In the genomic region with DNA sequence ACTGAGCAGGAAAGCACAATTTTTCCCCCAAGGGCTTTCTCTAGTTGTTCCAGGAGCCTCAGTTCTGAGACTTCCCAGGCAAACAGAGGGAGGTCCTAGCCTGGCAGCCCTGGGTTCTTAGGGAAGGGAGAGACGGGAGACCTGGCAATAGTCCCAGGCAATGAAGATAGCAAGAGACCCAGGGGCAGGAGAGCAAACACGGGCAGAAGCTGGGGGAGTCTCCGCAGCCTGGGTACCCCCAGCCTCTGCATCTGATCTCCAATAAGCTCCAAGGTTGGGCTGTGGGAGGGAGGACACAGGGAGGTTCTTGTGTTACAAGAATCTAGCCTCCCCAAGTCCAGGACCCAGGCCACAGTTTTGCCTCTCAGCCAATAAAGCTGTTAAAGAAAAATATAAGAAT, we compare ENCODE assay signal across 20 cellular contexts. TPM values are rescaled to one million over a fixed set of nuclear protein-coding genes. Genes with fewer than 3 reads are reported as not detected.
DNase-seq lines count a peak whose midpoint lies in the region; ATAC-seq and TF ChIP-seq lines count a peak whose summit lies in the region.
"Had no signal": no experiment of that assay in that cellular context is flagged by ENCODE, and none has a peak within 500 bp of the region (broad histone marks: within the 10 kb centered on the region; RNA-seq: fewer than 3 reads in every experiment).

No MANE protein-coding gene starts in this region.

- peaks cover 6% of the 10 kb centered on the region for H3K79me1 ChIP-seq in neuronal stem cell (ENCODE audit: low read depth, low read length)

- H4K91ac ChIP-seq in neuronal stem cell (ENCODE audit: low read depth, low read length, poor library complexity): no peak overlapping the region

- TF ChIP-seq CTCF in GM23338 (conservative IDR thresholded peaks at IDR 0.05; ENCODE audit: low read depth in 2 of 2): no peak
- no peak for TF ChIP-seq CTCF in right lobe of liver (IDR thresholded peaks at IDR 0.05)

- no peak overlapping the region for H3K27ac Mint-ChIP-seq in GM23338
- H3K27ac Mint-ChIP-seq in naive thymus-derived CD8-positive, alpha-beta T cell: no peak overlapping the region
- H3K27ac Mint-ChIP-seq: CD4-positive, CD25-positive, alpha-beta regulatory T cell; T-cell had no signal

- H3K18ac ChIP-seq in neuronal stem cell (ENCODE audit: low read length): peak overlapping the region; percentile 84

- H3K27me3 ChIP-seq in GM23338 (ENCODE audit: insufficient read depth) (peaks cover 55% of the 10 kb centered on the region), neuronal stem cell (ENCODE audit: control insufficient read depth in 3 of 3, insufficient read depth in 3 of 3, low read depth in 1 of 3, low read length in 3 of 3) (peaks cover 0 to 76% (median 0%) of the 10 kb centered on the region in 3 experiments), right lobe of liver (peaks cover 3 to 35% of the 10 kb centered on the region in 2 donors)

- no peak for TF ChIP-seq POLR2A in right lobe of liver (IDR thresholded peaks at IDR 0.05)

- peak overlapping the region; percentile 14 for H2BK120ac ChIP-seq in neuronal stem cell (ENCODE audit: low read depth, low read length)

- POLR2A ChIA-PET in naive thymus-derived CD8-positive, alpha-beta T cell (lab: Charles Lee): no interaction called here

- H3K9ac ChIP-seq in neuronal stem cell (ENCODE audit: low read depth, low read length, poor library complexity): peak overlapping the region; percentile 71
- H3K9ac ChIP-seq: GM23248 had no signal

- DNase-seq in GM23338 (ENCODE audit: low spot score): no peak
- peak; percentile 60 for DNase-seq in NCI-H226
- peak; percentile 51 for DNase-seq in islet precursor cell
- no peak for DNase-seq in neuronal stem cell (ENCODE audit: low spot score)
- DNase-seq in naive thymus-derived CD8-positive, alpha-beta T cell: no peak
- no peak for DNase-seq in SHP77 (lab: John Stamatoyannopoulos, UW)
- no peak for DNase-seq in right lobe of liver
- DNase-seq: CD4-positive, CD25-positive, alpha-beta regulatory T cell; GM23248; MG63; NCI-H1436; NCI-H187 treated with DMSO at 0.1 percent for 48 hours; NCI-H510A; NCI-H748 treated with DMSO at 0.1 percent for 48 hours; Peyer's patch; SJCRH30; T-cell had no signal

- no peaks in the 10 kb centered on the region for H3K9me3 ChIP-seq in neuronal stem cell (replicated peaks in 1 of 2; ENCODE audit: control insufficient read depth in 2 of 2, insufficient read depth in 1 of 2, low read depth in 1 of 2, low read length in 2 of 2)
- H3K9me3 ChIP-seq in right lobe of liver: no peaks in the 10 kb centered on the region
- H3K9me3 ChIP-seq: MG63, Peyer's patch, SJCRH30 had no signal

- H2BK12ac ChIP-seq in neuronal stem cell (ENCODE audit: low read length): no peak overlapping the region

- H3K27ac ChIP-seq in GM23338 (ENCODE audit: low read depth) (no peak overlapping the region), neuronal stem cell (replicated peaks; ENCODE audit: low read length) (peak overlapping the region; percentile 99), right lobe of liver (no peak overlapping the region)
- H3K27ac ChIP-seq: GM23248, Peyer's patch, SJCRH30 had no signal

- H2AK5ac ChIP-seq in neuronal stem cell (ENCODE audit: low read depth, low read length): peak overlapping the region; percentile 59

- intact Hi-C loops in right lobe of liver (cut with DNase I): no loop called here

- H2BK15ac ChIP-seq in neuronal stem cell (ENCODE audit: low read length): no peak overlapping the region

- no peaks in the 10 kb centered on the region for H3K9me2 ChIP-seq in GM23338 (ENCODE audit: insufficient read depth)

- peaks cover 21% of the 10 kb centered on the region for H3K27me3 Mint-ChIP-seq in GM23338 (ENCODE audit: insufficient read depth, low read depth, poor library complexity)
- H3K27me3 Mint-ChIP-seq in naive thymus-derived CD8-positive, alpha-beta T cell: peaks cover 32 to 78% (median 56%) of the 10 kb centered on the region in 5 donors

- no peak overlapping the region for H3K4me3 ChIP-seq in GM23338
- no peak overlapping the region for H3K4me3 ChIP-seq in neuronal stem cell (ENCODE audit: low read length in 2 of 2)
- H3K4me3 ChIP-seq in right lobe of liver: no peak overlapping the region
- H3K4me3 ChIP-seq: GM23248, MG63, Peyer's patch, SJCRH30 had no signal

- H3K14ac ChIP-seq in neuronal stem cell (ENCODE audit: low read length): no peak overlapping the region

- H4K20me1 ChIP-seq in GM23338 (replicated peaks; ENCODE audit: insufficient read depth): peaks cover 7% of the 10 kb centered on the region; the same call in 1 of the 2 replicates

- H2BK5ac ChIP-seq in neuronal stem cell (ENCODE audit: low read length): no peak overlapping the region

- H3K9me3 Mint-ChIP-seq in GM23338: no peaks in the 10 kb centered on the region; the same call in 2 of the 3 replicates
- peaks cover 0 to 2% (median 0%) of the 10 kb centered on the region in 9 donors for H3K9me3 Mint-ChIP-seq in naive thymus-derived CD8-positive, alpha-beta T cell
- H3K9me3 Mint-ChIP-seq: T-cell had no signal

- no peak overlapping the region for H2AFZ ChIP-seq in GM23338
- no peak overlapping the region for H2AFZ ChIP-seq in neuronal stem cell (ENCODE audit: low read length)
- H2AFZ ChIP-seq: GM23248 had no signal

- no peak for ATAC-seq in GM23338
- no peak for ATAC-seq in naive thymus-derived CD8-positive, alpha-beta T cell
- ATAC-seq in right lobe of liver: no peak
- ATAC-seq: HCT116, T-cell had no signal

- H3K36me3 ChIP-seq in GM23338 (ENCODE audit: insufficient read depth) (no peaks in the 10 kb centered on the region), neuronal stem cell (replicated peaks in 1 of 2; ENCODE audit: control insufficient read depth in 2 of 2, insufficient read depth in 2 of 2, low read length in 2 of 2) (peaks cover 0 to 10% of the 10 kb centered on the region in 2 donors), right lobe of liver (no peaks in the 10 kb centered on the region)
- H3K36me3 ChIP-seq: MG63, Peyer's patch, SJCRH30 had no signal

- H3K4me1 ChIP-seq in GM23338 (ENCODE audit: insufficient read depth): peaks cover 69% of the 10 kb centered on the region
- peaks cover 27 to 42% of the 10 kb centered on the region in 2 donors for H3K4me1 ChIP-seq in neuronal stem cell (ENCODE audit: control insufficient read depth in 2 of 2, insufficient read depth in 1 of 2, low read depth in 1 of 2, low read length in 2 of 2)
- peaks cover 0 to 10% (median 2%) of the 10 kb centered on the region in 4 donors for H3K4me1 ChIP-seq in right lobe of liver

- WGBS in neuronal stem cell (ENCODE audit: extremely low coverage in 2 of 2, insufficient read length in 2 of 2, insufficient replicate concordance in 1 of 2), 2 donors: no CpG with 5 or more reads among the region's 3 CpGs
- WGBS in right lobe of liver (ENCODE audit: insufficient coverage, low coverage, low lambda C conversion rate, missing lambda C conversion rate): 36% methylated on average over 3 of the region's 3 CpGs

- peak overlapping the region; percentile 42; the same call in 2 of the 3 replicates for H3K4me3 Mint-ChIP-seq in GM23338
- no peak overlapping the region for H3K4me3 Mint-ChIP-seq in naive thymus-derived CD8-positive, alpha-beta T cell
- H3K4me3 Mint-ChIP-seq: CD4-positive, CD25-positive, alpha-beta regulatory T cell; T-cell had no signal

- H3K36me3 Mint-ChIP-seq in GM23338 (ENCODE audit: low read depth): peaks cover 23% of the 10 kb centered on the region
- peaks cover 0 to 3% (median 0%) of the 10 kb centered on the region in 3 donors for H3K36me3 Mint-ChIP-seq in naive thymus-derived CD8-positive, alpha-beta T cell
- H3K36me3 Mint-ChIP-seq: CD4-positive, CD25-positive, alpha-beta regulatory T cell; T-cell had no signal

- no peak overlapping the region for H4K8ac ChIP-seq in neuronal stem cell (ENCODE audit: low read depth, low read length)

- peaks cover 26% of the 10 kb centered on the region for H3F3A ChIP-seq in GM23338 (replicated peaks; ENCODE audit: low read depth)

- peaks cover 11% of the 10 kb centered on the region; the same call in 1 of the 2 replicates for H3K79me2 ChIP-seq in GM23338 (replicated peaks; ENCODE audit: insufficient read depth)

- no peak overlapping the region for H3K23ac ChIP-seq in neuronal stem cell (ENCODE audit: low read depth, low read length, poor library complexity)

- H3K4me2 ChIP-seq in GM23338 (peak overlapping the region; percentile 100), neuronal stem cell (ENCODE audit: insufficient read depth, low read length, poor library complexity, severe bottlenecking) (peak overlapping the region; percentile 78)

- H3K4ac ChIP-seq in neuronal stem cell (ENCODE audit: low read length): no peak overlapping the region

- H3K4me1 Mint-ChIP-seq in GM23338: peaks cover 67% of the 10 kb centered on the region
- H3K4me1 Mint-ChIP-seq in naive thymus-derived CD8-positive, alpha-beta T cell: peaks cover 12 to 23% (median 15%) of the 10 kb centered on the region in 4 donors

TF ChIP-seq in GM23338, 12 proteins besides CTCF, POLR2A, EP300 and RAD21 (continues in another document):
- TF ChIP-seq JUNB (IDR thresholded peaks at IDR 0.05; ENCODE audit: unreplicated experiment) (no peak), EZH2 (IDR thresholded peaks at IDR 0.05; ENCODE audit: low read depth, unreplicated experiment) (no peak), POLR2AphosphoS5 (IDR thresholded peaks at IDR 0.05; ENCODE audit: low read depth) (no peak)

RNA-seq across cellular contexts. Expression of gene BLACAT1, which starts 2.4 kb away (rescaled TPM):
- 5.6 and 6.2 TPM in 2 replicates for total RNA-seq in GM23338 (2014; rRNA removed; shearing (Covaris generic))
- polyA plus RNA-seq in GM23338 (2016; fragmentation: Nextera tagmentation; extraction: Ambion mirVana): 1.5 and 1.6 TPM in 2 replicates
- 75.0 TPM for polyA plus RNA-seq in neuronal stem cell (2013, experiment 1 of 2)
- 75.3 TPM for polyA plus RNA-seq in neuronal stem cell (2013, experiment 2 of 2)
- total RNA-seq in naive thymus-derived CD8-positive, alpha-beta T cell: under 1 TPM; 0.11 to 0.31 TPM
- not detected for polyA plus RNA-seq in naive thymus-derived CD8-positive, alpha-beta T cell
- total RNA-seq in right lobe of liver: under 1 TPM in 1 of 6 experiments, not detected in 5; 0.06 TPM
- total RNA-seq: GM23248, LHCN-M2 had no signal
- polyA plus RNA-seq: CD4-positive, CD25-positive, alpha-beta regulatory T cell; GM23248 had no signal

RNA-seq across cellular contexts. Expression of gene LEMD1, which starts 31.6 kb away (rescaled TPM):
- total RNA-seq in GM23338 (2014; rRNA removed; shearing (Covaris generic)): 10.7 and 14.7 TPM in 2 replicates
- polyA plus RNA-seq in GM23338 (2016; fragmentation: Nextera tagmentation; extraction: Ambion mirVana): 3.7 and 4.7 TPM in 2 replicates
- polyA plus RNA-seq in neuronal stem cell (2013, experiment 1 of 2): 108 TPM
- polyA plus RNA-seq in neuronal stem cell (2013, experiment 2 of 2): 112 TPM
- not detected for total RNA-seq in naive thymus-derived CD8-positive, alpha-beta T cell
- not detected for polyA plus RNA-seq in naive thymus-derived CD8-positive, alpha-beta T cell
- total RNA-seq in right lobe of liver: not detected
- total RNA-seq: CD4-positive, CD25-positive, alpha-beta regulatory T cell; GM23248; LHCN-M2 had no signal
- polyA plus RNA-seq: BJ; CD4-positive, CD25-positive, alpha-beta regulatory T cell; GM23248 had no signal

RNA-seq across cellular contexts. Expression of gene CDK18, which starts 51.0 kb away (rescaled TPM):
- total RNA-seq in GM23338 (2014; rRNA removed; shearing (Covaris generic)): 34.3 and 46.5 TPM in 2 replicates
- 17.3 and 21.1 TPM in 2 replicates for polyA plus RNA-seq in GM23338 (2016; fragmentation: Nextera tagmentation; extraction: Ambion mirVana)
- 25.8 TPM for polyA plus RNA-seq in neuronal stem cell (2013, experiment 1 of 2)
- polyA plus RNA-seq in neuronal stem cell (2013, experiment 2 of 2): 25.5 TPM
- total RNA-seq in naive thymus-derived CD8-positive, alpha-beta T cell: 1 to 10 TPM; 5.7 to 6.1 TPM
- 1 to 10 TPM in 2 of 3 donors, under 1 TPM in 1; 0.32 to 1.3 (median 1.1) TPM for polyA plus RNA-seq in naive thymus-derived CD8-positive, alpha-beta T cell
- total RNA-seq in right lobe of liver: 10 to 100 TPM in 3 of 6 experiments, 1 to 10 TPM in 3; 6.3 to 22.3 (median 9.7) TPM
- total RNA-seq: GM23248 had no signal
- polyA plus RNA-seq: CD4-positive, CD25-positive, alpha-beta regulatory T cell; GM23248 had no signal

Comparison
In these comparisons a context has a peak if more than half of its experiments do, and no peak if none do; other contexts are left out.
1. DNase-seq: peak in NCI-H226 (single experiment) and islet precursor cell (single experiment); none in GM23338 (single experiment), neuronal stem cell (single experiment), naive thymus-derived CD8-positive, alpha-beta T cell (0 of 10), SHP77 (0 of 2) and right lobe of liver (0 of 3).